ENCODE assay signal across 8 cellular contexts in genomic region chr18:54209471-54210180, GRCh38. TPM values are rescaled to one million over a fixed set of nuclear protein-coding genes. Genes with fewer than 3 reads are reported as not detected.
DNase-seq lines count a peak whose midpoint lies in the region; ATAC-seq and TF ChIP-seq lines count a peak whose summit lies in the region.

No MANE protein-coding gene starts in this region.

- H3K27me3 ChIP-seq in IMR-90 (ENCODE audit: control insufficient read depth, insufficient read depth, low read length): no peaks in the 10 kb centered on the region
- no peaks in the 10 kb centered on the region for H3K27me3 ChIP-seq in A673 (replicated peaks; ENCODE audit: insufficient read depth, low read depth, low read length, poor library complexity)

- H2AK5ac ChIP-seq in IMR-90 (ENCODE audit: low read depth, low read length): no peak overlapping the region

- H3K4me1 ChIP-seq in IMR-90 (ENCODE audit: control insufficient read depth, insufficient read depth, low read length): peaks cover 6% of the 10 kb centered on the region
- H3K4me1 ChIP-seq in A673 (ENCODE audit: insufficient read depth, low read length, poor library complexity, severe bottlenecking): peaks cover 13% of the 10 kb centered on the region

- H2BK15ac ChIP-seq in IMR-90 (ENCODE audit: low read depth, low read length): no peak overlapping the region

- DNase-seq in GM13977 (ENCODE audit: low spot score) (peak; percentile 30), IMR-90 (peak; percentile 15), iris pigment epithelial cell (ENCODE audit: low read depth) (peak; percentile 23), A673 (ENCODE audit: low spot score) (no peak), NCI-H1436 (lab: John Stamatoyannopoulos, UW) (no peak), COR-L47 (lab: John Stamatoyannopoulos, UW) (no peak), SKM-1 treated with dmso at 0.1 percent for 144 hours (lab: John Stamatoyannopoulos, UW; ENCODE audit: unreplicated experiment) (no peak)

- no CpG with 5 or more reads among the region's 1 CpG for WGBS in IMR-90 (ENCODE audit: extremely low coverage in 2 of 2, insufficient read length in 1 of 2), 2 experiments

- intact Hi-C loops in IMR-90 (cut with micrococcal nuclease) (no loop called here), A673 (cut with micrococcal nuclease; ENCODE audit: unreplicated experiment) (no loop called here)

- TF ChIP-seq CTCF in GM13977 (IDR thresholded peaks at IDR 0.05; ENCODE audit: extremely low read depth, insufficient read depth, missing control alignments): no peak
- no peak for TF ChIP-seq CTCF in IMR-90 (conservative IDR thresholded peaks at IDR 0.05; ENCODE audit: low read depth, low read length)
- TF ChIP-seq CTCF in A673 (conservative IDR thresholded peaks at IDR 0.05; ENCODE audit: low read depth, low read length): no peak

- H3K27ac ChIP-seq in IMR-90 (ENCODE audit: insufficient read depth, low read length): no peak overlapping the region
- no peak overlapping the region for H3K27ac ChIP-seq in A673 (ENCODE audit: low read depth, low read length, poor library complexity, severe bottlenecking)

- POLR2A ChIA-PET in IMR-90 (lab: Charles Lee; ENCODE audit: unreplicated experiment) (no interaction called here), A673 (lab: Charles Lee; ENCODE audit: low non-redundant PET) (no interaction called here)

- peaks cover 6% of the 10 kb centered on the region for H3K9me1 ChIP-seq in IMR-90 (ENCODE audit: insufficient read depth, low read length)

- no peak for TF ChIP-seq POLR2A in IMR-90 (IDR thresholded peaks at IDR 0.05; ENCODE audit: low read depth, low read length)

- ATAC-seq in GM21528 (IDR thresholded peaks at IDR 0.05; ENCODE audit: low FRiP score, unreplicated experiment) (peak; percentile 79), IMR-90 (ENCODE audit: low read depth) (peak; percentile 62)

- no peak overlapping the region for H3K18ac ChIP-seq in IMR-90 (ENCODE audit: low read depth, low read length)

- H3K9ac ChIP-seq in IMR-90 (ENCODE audit: low read depth, low read length): no peak overlapping the region

- in situ Hi-C loops in GM13977 (cut with MboI; ENCODE audit: low pct_unique_long_range_greater_than_20kb, low sequenced_read_pairs, unreplicated experiment) (no loop called here), IMR-90 (cut with MboI; ENCODE audit: low sequenced_read_pairs) (no loop called here)

- peak overlapping the region; percentile 68; the same call in 1 of the 2 replicates for H3K4me2 ChIP-seq in IMR-90 (ENCODE audit: low read depth, low read length)

- no peak overlapping the region for H3K4ac ChIP-seq in IMR-90 (ENCODE audit: low read depth, low read length)

- H3K14ac ChIP-seq in IMR-90 (replicated peaks; ENCODE audit: low read depth, low read length): no peak overlapping the region

- no peak for TF ChIP-seq RAD21 in IMR-90 (IDR thresholded peaks at IDR 0.05; ENCODE audit: low read length)

- BruUV-seq in IMR-90 (replicated peaks; lab: Mats Ljungman, UMichigan) (no TSS peak), A673 (replicated peaks; lab: Mats Ljungman, UMichigan) (no TSS peak)

- H4K8ac ChIP-seq in IMR-90 (ENCODE audit: low read depth in 2 of 2, low read length in 2 of 2): no peak overlapping the region

- no peak overlapping the region for H2BK20ac ChIP-seq in IMR-90 (ENCODE audit: low read depth, low read length)

- peaks cover 18 to 52% of the 10 kb centered on the region in 2 experiments for H3K79me1 ChIP-seq in IMR-90 (ENCODE audit: low read depth in 1 of 2, low read length in 2 of 2)

- H4K5ac ChIP-seq in IMR-90 (ENCODE audit: low read depth, low read length): peak overlapping the region; percentile 36; the same call in 1 of the 2 replicates

- no peak overlapping the region for H3K56ac ChIP-seq in IMR-90 (ENCODE audit: extremely low read depth, insufficient read depth, low read length)

- H3K9me3 ChIP-seq in IMR-90 (ENCODE audit: control insufficient read depth, insufficient read depth, low read length) (no peaks in the 10 kb centered on the region), A673 (ENCODE audit: low read depth, low read length, poor library complexity, severe bottlenecking) (no peaks in the 10 kb centered on the region)

- H2AFZ ChIP-seq in IMR-90 (replicated peaks; ENCODE audit: low read length, poor library complexity): no peak overlapping the region

- no peak overlapping the region for H3K23ac ChIP-seq in IMR-90 (ENCODE audit: low read depth, low read length)

- no peak overlapping the region for H2BK5ac ChIP-seq in IMR-90 (ENCODE audit: low read depth, low read length, poor library complexity, severe bottlenecking)

- H3K4me3 ChIP-seq in IMR-90 (ENCODE audit: insufficient read depth, low read depth, low read length) (no peak overlapping the region), A673 (ENCODE audit: low read depth, low read length, poor library complexity, severe bottlenecking) (no peak overlapping the region)

- H2AK9ac ChIP-seq in IMR-90 (replicated peaks; ENCODE audit: low read depth, low read length, poor library complexity): no peak overlapping the region

- H4K20me1 ChIP-seq in IMR-90 (ENCODE audit: insufficient read depth, low read length): peaks cover 62% of the 10 kb centered on the region

- no peak overlapping the region for H4K91ac ChIP-seq in IMR-90 (ENCODE audit: insufficient read depth, low read depth, low read length)

- CTCF ChIA-PET in IMR-90 (lab: Yijun Ruan, JAX): no interaction called here
- CTCF ChIA-PET in A673 (lab: Charles Lee): no interaction called here

- peaks cover 2% of the 10 kb centered on the region; the same call in 1 of the 2 replicates for H3K36me3 ChIP-seq in IMR-90 (ENCODE audit: control insufficient read depth, insufficient read depth, low read length)
- no peaks in the 10 kb centered on the region for H3K36me3 ChIP-seq in A673 (ENCODE audit: insufficient read depth, low read length, poor library complexity, severe bottlenecking)

- no peak overlapping the region for H2BK120ac ChIP-seq in IMR-90 (ENCODE audit: low read depth, low read length)

- dilution Hi-C loops in IMR-90 (cut with HindIII; ENCODE audit: low sequenced_read_pairs, unreplicated experiment): no loop called here

TF ChIP-seq in IMR-90, 13 proteins besides CTCF, POLR2A, EP300 and RAD21:
- no peak for TF ChIP-seq MAFK (IDR thresholded peaks at IDR 0.05; ENCODE audit: low read depth, low read length)
TF ChIP-seq in IMR-90: peak in this region for 0.

RNA-seq across cellular contexts. Expression of gene MBD2, which starts 14.8 kb away (rescaled TPM):
- total RNA-seq in IMR-90 (2012; rRNA removed) (9.7 and 27.5 TPM in 2 replicates), A673 (2021) (79.7 and 86.7 TPM in 2 replicates)
- polyA plus RNA-seq in IMR-90 (2012; rRNA removed): 14.8 and 29.5 TPM in 2 replicates
- 2.7 and 3.9 TPM in 2 replicates for polyA plus RNA-seq in IMR-90 (2012; cell fraction: cytosol; rRNA removed)
- 2.8 and 30.7 TPM in 2 replicates for polyA plus RNA-seq in IMR-90 (2012; cell fraction: nucleus; rRNA removed; ENCODE audit: low replicate concordance)

RNA-seq across cellular contexts. Expression of gene POLI, which starts 59.7 kb away (rescaled TPM):
- total RNA-seq in IMR-90 (2012; rRNA removed) (11.3 and 14.7 TPM in 2 replicates), A673 (2021) (33.6 and 35.6 TPM in 2 replicates)
- polyA plus RNA-seq in IMR-90 (2012; rRNA removed): 10.8 and 13.2 TPM in 2 replicates
- 1.1 and 1.2 TPM in 2 replicates for polyA plus RNA-seq in IMR-90 (2012; cell fraction: cytosol; rRNA removed)
- polyA plus RNA-seq in IMR-90 (2012; cell fraction: nucleus; rRNA removed; ENCODE audit: low replicate concordance): 17.0 and 65.4 TPM in 2 replicates

Comparison
In these comparisons a context has a peak if more than half of its experiments do, and no peak if none do; other contexts are left out.
1. DNase-seq: peak in GM13977 (single experiment), IMR-90 (single experiment) and iris pigment epithelial cell (single experiment); none in A673 (single experiment), NCI-H1436 (single experiment), COR-L47 (single experiment) and SKM-1 treated with dmso at 0.1 percent for 144 hours (single experiment).